In the genomic region with DNA sequence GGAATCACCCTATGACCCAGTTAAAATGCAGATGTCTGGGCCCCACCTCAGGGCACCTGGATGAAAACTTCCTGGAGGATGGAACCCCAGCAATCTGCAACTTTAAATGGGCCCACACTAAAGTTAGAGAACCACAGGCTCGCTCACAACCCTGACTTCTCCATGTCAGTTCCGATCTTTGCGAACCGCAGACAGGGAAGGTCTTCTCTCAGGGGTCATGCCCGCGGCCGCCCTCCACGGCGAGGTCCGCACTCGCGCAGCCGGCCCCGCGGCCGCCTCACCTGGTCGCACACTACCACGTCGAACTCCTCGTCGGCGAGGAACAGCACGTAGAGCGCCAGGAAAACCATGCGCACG, we compare ENCODE assay signal across 8 cellular contexts. TPM values are rescaled to one million over a fixed set of nuclear protein-coding genes. Genes with fewer than 3 reads are reported as not detected.
A peak's percentile ranks its signal among the peaks of the same experiment; 100 is the strongest.
DNase-seq lines count a peak whose midpoint lies in the region; TF ChIP-seq lines count a peak whose summit lies in the region.

No MANE protein-coding gene starts in this region.

- H4K20me1 ChIP-seq in neural progenitor cell (ENCODE audit: low read depth), result peaks cover 45% of the 10 kb centered on the region

- H3K4me3 Mint-ChIP-seq in neural progenitor cell, result peak overlapping the region; percentile 94

- peaks cover 25% of the 10 kb centered on the region for H3K36me3 Mint-ChIP-seq in neural progenitor cell

- H3K27me3 ChIP-seq in MG63 (no peaks in the 10 kb centered on the region), ectodermal cell (ENCODE audit: control insufficient read depth, insufficient read depth, low read length, poor library complexity, severe bottlenecking) (no peaks in the 10 kb centered on the region), neural progenitor cell (no peaks in the 10 kb centered on the region)

- no peak for TF ChIP-seq CTCF in GM12875 (IDR thresholded peaks at IDR 0.05; ENCODE audit: borderline replicate concordance, insufficient read depth, low read depth, low read length)
- TF ChIP-seq CTCF in neural progenitor cell (IDR thresholded peaks at IDR 0.05), result no peak

- peaks cover 89% of the 10 kb centered on the region for H3K79me2 ChIP-seq in neural progenitor cell (ENCODE audit: low read depth)

- 0% methylated on average over 26 of the region's 26 CpGs for WGBS in ectodermal cell, 2 experiments

- peaks cover 64% of the 10 kb centered on the region for H3K36me3 ChIP-seq in MG63
- H3K36me3 ChIP-seq in ectodermal cell (ENCODE audit: control insufficient read depth, insufficient read depth, low read length), result peaks cover 5% of the 10 kb centered on the region
- no peaks in the 10 kb centered on the region for H3K36me3 ChIP-seq in neural progenitor cell

- no peaks in the 10 kb centered on the region for H3K9me3 Mint-ChIP-seq in neural progenitor cell

- peak overlapping the region; percentile 55 for H3K27ac Mint-ChIP-seq in neural progenitor cell

- peak overlapping the region; percentile 79 for H3K4me3 ChIP-seq in GM12875 (ENCODE audit: low read depth, low read length)
- peak overlapping the region; percentile 97 for H3K4me3 ChIP-seq in MG63
- H3K4me3 ChIP-seq in ectodermal cell (ENCODE audit: insufficient read depth, low read depth, low read length), result peak overlapping the region; percentile 94
- H3K4me3 ChIP-seq in neural progenitor cell, result peak overlapping the region; percentile 96

- peak overlapping the region; percentile 93 for H2AFZ ChIP-seq in neural progenitor cell (replicated peaks)

- no peaks in the 10 kb centered on the region for H3K27me3 Mint-ChIP-seq in neural progenitor cell (ENCODE audit: insufficient read depth, low read depth)

- H3K27ac ChIP-seq in ectodermal cell (ENCODE audit: insufficient read depth, low read depth, low read length, poor library complexity, severe bottlenecking) (peak overlapping the region; percentile 99), neural progenitor cell (peak overlapping the region; percentile 99)

- H3K4me1 ChIP-seq in ectodermal cell (ENCODE audit: control insufficient read depth, insufficient read depth, low read length), result peaks cover 5% of the 10 kb centered on the region
- peaks cover 17% of the 10 kb centered on the region for H3K4me1 ChIP-seq in neural progenitor cell

- H3K4me1 Mint-ChIP-seq in neural progenitor cell, result peaks cover 27% of the 10 kb centered on the region

- H3K9me3 ChIP-seq in MG63 (no peaks in the 10 kb centered on the region), ectodermal cell (ENCODE audit: control insufficient read depth, low read length) (no peaks in the 10 kb centered on the region), neural progenitor cell (ENCODE audit: low read depth) (no peaks in the 10 kb centered on the region)

- peak overlapping the region; percentile 98 for H3K9ac ChIP-seq in neural progenitor cell

- H3K4me2 ChIP-seq in neural progenitor cell, result peak overlapping the region; percentile 93

- no peaks in the 10 kb centered on the region for H3F3A ChIP-seq in neural progenitor cell (ENCODE audit: low read depth)

- no peak for DNase-seq in MG63
- no peak for DNase-seq in neural progenitor cell (ENCODE audit: low spot score)
- no peak for DNase-seq in DMS53 (lab: John Stamatoyannopoulos, UW)
- DNase-seq in ecto neural progenitor cell (ENCODE audit: low spot score), result no peak
- no peak for DNase-seq in pons (ENCODE audit: low spot score)
- DNase-seq in hypothalamus (lab: John Stamatoyannopoulos, UW), result no peak

RNA-seq across cellular contexts. Expression of a gene that starts 0.5 kb away (rescaled TPM):
- 22.0 and 32.5 TPM in 2 replicates for total RNA-seq in MG63 (2014; rRNA removed; shearing (Covaris generic); ENCODE audit: low replicate concordance)
- 27.9 TPM for polyA plus RNA-seq in ectodermal cell (2013, experiment 1 of 4)
- polyA plus RNA-seq in ectodermal cell (2013, experiment 2 of 4), result 31.4 TPM
- polyA plus RNA-seq in ectodermal cell (2013, experiment 3 of 4), result 24.6 TPM
- 27.6 TPM for polyA plus RNA-seq in ectodermal cell (2013, experiment 4 of 4)
- total RNA-seq in neural progenitor cell (ENCODE audit: low replicate concordance), result 25.0 and 26.0 TPM in 2 replicates

RNA-seq across cellular contexts. Expression of a gene that starts 0.8 kb away (rescaled TPM):
- 152 and 171 TPM in 2 replicates for total RNA-seq in MG63 (2014; rRNA removed; shearing (Covaris generic); ENCODE audit: low replicate concordance)
- 203 TPM for polyA plus RNA-seq in ectodermal cell (2013, experiment 1 of 4)
- polyA plus RNA-seq in ectodermal cell (2013, experiment 2 of 4), result 216 TPM
- 171 TPM for polyA plus RNA-seq in ectodermal cell (2013, experiment 3 of 4)
- polyA plus RNA-seq in ectodermal cell (2013, experiment 4 of 4), result 187 TPM
- total RNA-seq in neural progenitor cell (ENCODE audit: low replicate concordance), result 83.7 and 99.2 TPM in 2 replicates
